18 cellular contexts compared by ENCODE assay signal in the genomic region with DNA sequence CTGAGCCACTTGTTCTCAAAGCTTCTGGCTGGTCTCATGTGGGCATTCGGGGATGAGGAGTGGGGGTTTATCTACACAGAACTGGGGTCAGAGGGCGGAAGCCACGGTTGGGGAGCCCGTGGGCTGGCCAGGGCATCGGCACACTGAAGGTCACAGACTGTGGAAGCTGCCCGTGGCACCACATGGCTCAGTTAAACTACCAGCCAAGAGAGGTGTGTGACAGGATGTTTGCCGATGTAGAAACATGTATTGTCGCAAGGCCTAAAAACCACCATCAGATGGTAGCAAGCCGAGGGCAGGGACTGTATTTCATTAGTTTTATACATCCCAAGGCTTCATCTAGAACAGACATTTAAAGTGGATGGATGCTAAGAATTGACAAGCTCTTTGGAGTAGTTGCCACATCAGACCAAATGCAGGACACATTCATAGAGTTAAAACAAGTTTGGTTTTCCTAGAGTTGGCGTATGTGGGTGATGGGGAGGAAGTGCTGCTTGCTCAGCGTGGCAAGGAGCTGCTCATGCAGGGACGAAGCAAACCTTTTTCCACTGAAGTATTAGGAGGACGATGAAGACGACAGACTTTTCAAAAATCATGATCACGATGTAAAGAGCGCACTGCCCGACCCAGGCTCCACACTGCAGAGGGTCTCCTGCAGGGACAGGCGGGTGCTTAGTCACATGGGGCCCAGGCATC. TPM values are rescaled to one million over a fixed set of nuclear protein-coding genes. Genes with fewer than 3 reads are reported as not detected.
DNase-seq lines count a peak whose midpoint lies in the region; ATAC-seq, FAIRE-seq and TF ChIP-seq lines count a peak whose summit lies in the region.
"Had no signal": no experiment of that assay in that cellular context is flagged by ENCODE, and none has a peak within 500 bp of the region (broad histone marks: within the 10 kb centered on the region; RNA-seq: fewer than 3 reads in every experiment).

No MANE protein-coding gene starts in this region.

- H3K27me3 ChIP-seq in CD4-positive, alpha-beta T cell (ENCODE audit: control insufficient read depth, insufficient read depth, low read length), result no peaks in the 10 kb centered on the region
- no peaks in the 10 kb centered on the region for H3K27me3 ChIP-seq in skeletal muscle tissue (ENCODE audit: control insufficient read depth in 3 of 3, insufficient read depth in 3 of 3, low read length in 3 of 3)
- H3K27me3 ChIP-seq: brain microvascular endothelial cell had no signal

- H3K4me1 ChIP-seq in kidney (ENCODE audit: control insufficient read depth in 1 of 2, insufficient read depth in 1 of 2, low read depth in 1 of 2, low read length in 2 of 2), result peaks cover 0 to 4% of the 10 kb centered on the region in 2 donors
- peaks cover 78 to 97% (median 94%) of the 10 kb centered on the region in 3 donors for H3K4me1 ChIP-seq in skeletal muscle tissue (ENCODE audit: control insufficient read depth in 3 of 3, insufficient read depth in 3 of 3, low read length in 3 of 3)

- no peak overlapping the region for H3K4me3 ChIP-seq in kidney (ENCODE audit: low read length in 2 of 2)
- H3K4me3 ChIP-seq in skeletal muscle tissue (ENCODE audit: low read length in 3 of 3), result peak overlapping the region in 2 of 3 donors; percentile 1 to 35
- H3K4me3 ChIP-seq: SK-N-MC had no signal

- H3K27me3 Mint-ChIP-seq in CD4-positive, alpha-beta T cell, result no peaks in the 10 kb centered on the region
- H3K27me3 Mint-ChIP-seq in activated T-helper 17 cell treated with anti-CD3 and anti-CD28 coated beads, Interleukin-2, amount 50 U/mL, for 72 hours, result no peaks in the 10 kb centered on the region
- no peaks in the 10 kb centered on the region for H3K27me3 Mint-ChIP-seq in activated CD4-positive, alpha-beta memory T cell treated with anti-CD3 and anti-CD28 coated beads, Interleukin-2, amount 10 ng/mL, durations not matched to agents 7 days and 5 days

- no peak overlapping the region for H3K27ac ChIP-seq in CD4-positive, alpha-beta T cell (ENCODE audit: low read depth, low read length)
- H3K27ac ChIP-seq in kidney (ENCODE audit: low read depth in 2 of 2, low read length in 2 of 2) (no peak overlapping the region), skeletal muscle tissue (ENCODE audit: low read depth, low read length) (peak overlapping the region; percentile 97)
- H3K27ac ChIP-seq: brain microvascular endothelial cell, SK-N-MC had no signal

- H3K27ac Mint-ChIP-seq in CD4-positive, alpha-beta T cell, result peak overlapping the region; percentile 60
- H3K27ac Mint-ChIP-seq in activated T-helper 17 cell treated with anti-CD3 and anti-CD28 coated beads, Interleukin-2, amount 50 U/mL, for 72 hours, result peak overlapping the region; percentile 10
- H3K27ac Mint-ChIP-seq in activated CD4-positive, alpha-beta memory T cell treated with anti-CD3 and anti-CD28 coated beads, Interleukin-2, amount 10 ng/mL, durations not matched to agents 7 days and 5 days, result no peak overlapping the region

- H3K9me3 ChIP-seq in CD4-positive, alpha-beta T cell (ENCODE audit: control insufficient read depth, low read length), result no peaks in the 10 kb centered on the region
- H3K9me3 ChIP-seq in kidney (ENCODE audit: control insufficient read depth in 1 of 2, low read length in 2 of 2) (no peaks in the 10 kb centered on the region), skeletal muscle tissue (ENCODE audit: control insufficient read depth in 3 of 3, low read length in 3 of 3) (no peaks in the 10 kb centered on the region)

- peaks cover 14% of the 10 kb centered on the region for H3K4me1 Mint-ChIP-seq in CD4-positive, alpha-beta T cell (ENCODE audit: low read depth)
- peaks cover 9% of the 10 kb centered on the region for H3K4me1 Mint-ChIP-seq in activated T-helper 17 cell treated with anti-CD3 and anti-CD28 coated beads, Interleukin-2, amount 50 U/mL, for 72 hours
- peaks cover 6% of the 10 kb centered on the region for H3K4me1 Mint-ChIP-seq in activated CD4-positive, alpha-beta memory T cell treated with anti-CD3 and anti-CD28 coated beads, Interleukin-2, amount 10 ng/mL, durations not matched to agents 7 days and 5 days

- no peak overlapping the region for H3K4me3 Mint-ChIP-seq in CD4-positive, alpha-beta T cell
- no peak overlapping the region for H3K4me3 Mint-ChIP-seq in activated T-helper 17 cell treated with anti-CD3 and anti-CD28 coated beads, Interleukin-2, amount 50 U/mL, for 72 hours
- H3K4me3 Mint-ChIP-seq in activated CD4-positive, alpha-beta memory T cell treated with anti-CD3 and anti-CD28 coated beads, Interleukin-2, amount 10 ng/mL, durations not matched to agents 7 days and 5 days, result no peak overlapping the region

- no peaks in the 10 kb centered on the region for H3K9me3 Mint-ChIP-seq in CD4-positive, alpha-beta T cell
- no peaks in the 10 kb centered on the region for H3K9me3 Mint-ChIP-seq in activated T-helper 17 cell treated with anti-CD3 and anti-CD28 coated beads, Interleukin-2, amount 50 U/mL, for 72 hours
- H3K9me3 Mint-ChIP-seq in activated CD4-positive, alpha-beta memory T cell treated with anti-CD3 and anti-CD28 coated beads, Interleukin-2, amount 10 ng/mL, durations not matched to agents 7 days and 5 days, result no peaks in the 10 kb centered on the region

- H3K36me3 ChIP-seq in kidney (ENCODE audit: control insufficient read depth in 1 of 2, insufficient read depth in 2 of 2, low read length in 2 of 2) (peaks cover 24 to 35% of the 10 kb centered on the region in 2 donors), skeletal muscle tissue (ENCODE audit: control insufficient read depth in 3 of 3, insufficient read depth in 3 of 3, low read length in 3 of 3) (peaks cover 7 to 24% (median 16%) of the 10 kb centered on the region in 3 donors)

- no peak for FAIRE-seq in kidney (lab: Jason Lieb, UNC)
- FAIRE-seq: D721Med, endometrium had no signal

- H3K9ac ChIP-seq in kidney (ENCODE audit: low read length in 2 of 2), result no peak overlapping the region
- peak overlapping the region; percentile 36 to 74 (median 64) for H3K9ac ChIP-seq in skeletal muscle tissue (ENCODE audit: low read depth in 1 of 3, low read length in 3 of 3)

- CTCF ChIA-PET in CD4-positive, alpha-beta T cell (lab: Charles Lee), result interaction anchor here (0.6 kb wide), 1 partner anchor 71 kb away, joined by 3 read pairs; no protein-coding TSS in a partner anchor
- CTCF ChIA-PET in activated CD4-positive, alpha-beta memory T cell treated with anti-CD3 and anti-CD28 coated beads, Interleukin-2, amount 10 ng/mL, durations not matched to agents 7 days and 5 days (lab: Charles Lee), result interaction anchor here (1.0 to 1.2 kb wide), 4 partner anchors 9 to 139 kb away, joined by 3 to 4 read pairs (median 4); a partner anchor contains a TSS

- ATAC-seq in CD4-positive, alpha-beta T cell (ENCODE audit: poor library complexity), result no peak
- ATAC-seq in activated T-helper 17 cell treated with anti-CD3 and anti-CD28 coated beads, Interleukin-2, amount 50 U/mL, for 72 hours (replicated peaks), result no peak
- ATAC-seq in HG03280 (IDR thresholded peaks at IDR 0.05; ENCODE audit: unreplicated experiment), result no peak
- ATAC-seq in HG02798 (IDR thresholded peaks at IDR 0.05; ENCODE audit: poor library complexity, unreplicated experiment), result no peak

- POLR2A ChIA-PET in CD4-positive, alpha-beta T cell (lab: Charles Lee), result no interaction called here
- POLR2A ChIA-PET in activated CD4-positive, alpha-beta memory T cell treated with anti-CD3 and anti-CD28 coated beads, Interleukin-2, amount 10 ng/mL, durations not matched to agents 7 days and 5 days (lab: Charles Lee), result no interaction called here

- DNase-seq in CD4-positive, alpha-beta T cell, result no peak
- peak; percentile 56 for DNase-seq in kidney
- DNase-seq in activated CD4-positive, alpha-beta memory T cell treated with anti-CD3 and anti-CD28 coated beads, Interleukin-2, amount 10 ng/mL, durations not matched to agents 7 days and 5 days, result no peak
- DNase-seq in activated CD4-positive, alpha-beta T cell treated with anti-CD3 and anti-CD28 coated beads for 1 hour, result no peak
- DNase-seq: activated gamma-delta T cell, islet precursor cell, NCI-H1092, NCI-H2171 had no signal

- intact Hi-C loops in CD4-positive, alpha-beta T cell (cut with DNase I, micrococcal nuclease), result loop anchor here in 1 of 2 experiments (1.0 kb wide), 1 partner anchor 228 kb away; no protein-coding TSS in a partner anchor
- intact Hi-C loops in kidney (cut with DNase I), result no loop called here

- no peak for TF ChIP-seq CTCF in CD4-positive, alpha-beta T cell (IDR thresholded peaks at IDR 0.05)
- no peak for TF ChIP-seq CTCF in kidney (IDR thresholded peaks at IDR 0.05; ENCODE audit: borderline replicate concordance, extremely low read depth, insufficient read depth)

- H3K36me3 Mint-ChIP-seq in CD4-positive, alpha-beta T cell (ENCODE audit: low read depth), result peaks cover 67% of the 10 kb centered on the region
- peaks cover 22% of the 10 kb centered on the region for H3K36me3 Mint-ChIP-seq in activated T-helper 17 cell treated with anti-CD3 and anti-CD28 coated beads, Interleukin-2, amount 50 U/mL, for 72 hours (ENCODE audit: low read depth)
- H3K36me3 Mint-ChIP-seq in activated CD4-positive, alpha-beta memory T cell treated with anti-CD3 and anti-CD28 coated beads, Interleukin-2, amount 10 ng/mL, durations not matched to agents 7 days and 5 days (ENCODE audit: low read depth), result peaks cover 9% of the 10 kb centered on the region

RNA-seq across cellular contexts. Expression of a gene that starts 9.6 kb away (rescaled TPM):
- 10 to 100 TPM; 10.7 to 11.3 TPM for total RNA-seq in CD4-positive, alpha-beta T cell
- total RNA-seq in activated T-helper 17 cell treated with anti-CD3 and anti-CD28 coated beads, Interleukin-2, amount 50 U/mL, for 72 hours, result 1 to 10 TPM in 1 of 2 donors, not detected in 1; 2.8 TPM
- total RNA-seq in kidney (18.6 TPM), skeletal muscle tissue (35.5 TPM)
- 47.8 TPM for polyA plus RNA-seq in kidney (ENCODE audit: insufficient read depth, low read depth, low replicate concordance)
- 1 to 10 TPM; 3.3 to 4.4 TPM for total RNA-seq in activated CD4-positive, alpha-beta memory T cell treated with anti-CD3 and anti-CD28 coated beads, Interleukin-2, amount 10 ng/mL, durations not matched to agents 7 days and 5 days
- total RNA-seq: pulmonary artery endothelial cell had no signal

RNA-seq across cellular contexts. Expression of a gene that starts 14.0 kb away (rescaled TPM):
- 10 to 100 TPM; 35.8 to 40.4 TPM for total RNA-seq in CD4-positive, alpha-beta T cell
- 10 to 100 TPM in 1 of 2 donors, 1 to 10 TPM in 1; 5.5 to 12.8 TPM for total RNA-seq in activated T-helper 17 cell treated with anti-CD3 and anti-CD28 coated beads, Interleukin-2, amount 50 U/mL, for 72 hours
- total RNA-seq in kidney (15.4 TPM), skeletal muscle tissue (4.2 TPM)
- polyA plus RNA-seq in kidney (ENCODE audit: insufficient read depth, low read depth, low replicate concordance), result 12.9 TPM
- 10 to 100 TPM; 16.0 to 16.2 TPM for total RNA-seq in activated CD4-positive, alpha-beta memory T cell treated with anti-CD3 and anti-CD28 coated beads, Interleukin-2, amount 10 ng/mL, durations not matched to agents 7 days and 5 days

RNA-seq across cellular contexts. Expression of a gene that starts 49.8 kb away (rescaled TPM):
- total RNA-seq in CD4-positive, alpha-beta T cell, result not detected
- total RNA-seq in activated T-helper 17 cell treated with anti-CD3 and anti-CD28 coated beads, Interleukin-2, amount 50 U/mL, for 72 hours, result not detected
- 2.3 TPM for total RNA-seq in kidney
- 2.1 TPM for polyA plus RNA-seq in kidney (ENCODE audit: insufficient read depth, low read depth, low replicate concordance)
- total RNA-seq in skeletal muscle tissue, result 2.1 TPM
- not detected for total RNA-seq in activated CD4-positive, alpha-beta memory T cell treated with anti-CD3 and anti-CD28 coated beads, Interleukin-2, amount 10 ng/mL, durations not matched to agents 7 days and 5 days
- total RNA-seq: activated CD8-positive, alpha-beta memory T cell treated with anti-CD3 and anti-CD28 coated beads for 36 hours; pulmonary artery endothelial cell had no signal

RNA-seq across cellular contexts. Expression of a gene that starts 52.9 kb away (rescaled TPM):
- 10 to 100 TPM; 39.8 to 42.6 TPM for total RNA-seq in CD4-positive, alpha-beta T cell
- 10 to 100 TPM; 13.6 to 39.0 TPM for total RNA-seq in activated T-helper 17 cell treated with anti-CD3 and anti-CD28 coated beads, Interleukin-2, amount 50 U/mL, for 72 hours
- total RNA-seq in kidney (21.4 TPM), skeletal muscle tissue (8.9 TPM)
- 23.3 TPM for polyA plus RNA-seq in kidney (ENCODE audit: insufficient read depth, low read depth, low replicate concordance)
- total RNA-seq in activated CD4-positive, alpha-beta memory T cell treated with anti-CD3 and anti-CD28 coated beads, Interleukin-2, amount 10 ng/mL, durations not matched to agents 7 days and 5 days, result 10 to 100 TPM; 31.9 to 34.7 TPM

Comparison
In these comparisons a context has a peak if more than half of its experiments do, and no peak if none do; other contexts are left out.
1. H3K4me3 ChIP-seq: peak in skeletal muscle tissue (2 of 3); none in kidney (0 of 2).
2. H3K9ac ChIP-seq: peak in skeletal muscle tissue (3 of 3); none in kidney (0 of 2).